Comparison of ENCODE assay signal across 1 cellular context in the genomic region with DNA sequence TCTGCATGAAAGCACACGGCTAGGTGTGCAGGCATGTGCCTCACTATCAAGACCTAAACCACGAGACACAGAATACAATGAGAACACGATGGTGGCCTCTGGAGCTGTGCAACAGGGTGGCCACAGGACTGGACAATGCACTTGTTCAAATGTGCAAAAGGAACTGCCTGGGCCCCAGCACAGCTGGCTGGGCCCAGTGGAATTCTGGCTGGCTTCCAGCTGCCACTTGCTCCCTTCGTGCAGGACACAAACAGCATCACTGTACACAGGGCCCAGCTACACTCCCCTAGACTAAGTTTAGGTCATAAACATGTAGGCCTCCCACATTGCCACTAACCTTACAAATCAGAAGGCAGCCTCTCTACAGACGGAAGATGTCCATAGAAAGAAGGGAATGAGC.
A peak's percentile ranks its signal among the peaks of the same experiment; 100 is the strongest.
TF ChIP-seq lines count a peak whose summit lies in the region.

No MANE protein-coding gene starts in this region.

TF ChIP-seq in HepG2, 621 proteins besides CTCF, POLR2A, EP300 and RAD21 (continues in another document):
- TF ChIP-seq PAF1 (CRISPR knock-in tag; IDR thresholded peaks at IDR 0.05) (no peak), KLF6 (CRISPR knock-in tag; IDR thresholded peaks at IDR 0.05) (no peak), NFIC (IDR thresholded peaks at IDR 0.05; ENCODE audit: low read length) (peak; percentile 53; the same call in 1 of the 2 replicates), CENPX (CRISPR knock-in tag; IDR thresholded peaks at IDR 0.05) (no peak), ZNF777 (CRISPR knock-in tag; IDR thresholded peaks at IDR 0.05) (no peak), HDAC6 (IDR thresholded peaks at IDR 0.05; ENCODE audit: low read depth, low read length) (no peak), CEBPG (CRISPR knock-in tag; IDR thresholded peaks at IDR 0.05) (no peak), NR2F2 (IDR thresholded peaks at IDR 0.05; ENCODE audit: borderline replicate concordance, low read depth) (no peak), CCAR2 (optimal IDR thresholded peaks at IDR 0.05; ENCODE audit: low read depth, low read length) (no peak), SIN3A (IDR thresholded peaks at IDR 0.05; ENCODE audit: borderline replicate concordance, low read depth, low read length) (no peak), SMAD3 (CRISPR knock-in tag; IDR thresholded peaks at IDR 0.05) (no peak), SNAPC2 (CRISPR knock-in tag; IDR thresholded peaks at IDR 0.05) (no peak), XRCC5 (optimal IDR thresholded peaks at IDR 0.05; ENCODE audit: low read length) (no peak), NFRKB (IDR thresholded peaks at IDR 0.05) (no peak), ZNF430 (CRISPR knock-in tag; IDR thresholded peaks at IDR 0.05) (no peak), HHEX (CRISPR knock-in tag; IDR thresholded peaks at IDR 0.05) (no peak), SOX13 (IDR thresholded peaks at IDR 0.05) (no peak), SOX13 (CRISPR knock-in tag; conservative IDR thresholded peaks at IDR 0.05 in 1 of 2, IDR thresholded peaks at IDR 0.05 in 1 of 2) (peak in 1 of 2 experiments; percentile 80; a peak in 2 of 4 replicates), ZNF598 (CRISPR knock-in tag; IDR thresholded peaks at IDR 0.05; ENCODE audit: borderline replicate concordance) (no peak), ZNF335 (CRISPR knock-in tag; IDR thresholded peaks at IDR 0.05) (no peak), FOXO1 (CRISPR knock-in tag; IDR thresholded peaks at IDR 0.05) (no peak), ZNF558 (CRISPR knock-in tag; IDR thresholded peaks at IDR 0.05; ENCODE audit: borderline replicate concordance) (no peak), SCMH1 (CRISPR knock-in tag; IDR thresholded peaks at IDR 0.05; ENCODE audit: borderline replicate concordance) (no peak), ZFX (CRISPR knock-in tag; IDR thresholded peaks at IDR 0.05; ENCODE audit: low read depth) (peak; percentile 31; the same call in 1 of the 2 replicates), ZNF33A (CRISPR knock-in tag; IDR thresholded peaks at IDR 0.05; ENCODE audit: borderline replicate concordance) (no peak), ZNF891 (CRISPR knock-in tag; IDR thresholded peaks at IDR 0.05) (no peak), FOXA3 (CRISPR knock-in tag; IDR thresholded peaks at IDR 0.05) (peak; percentile 6; the same call in 1 of the 2 replicates), SOX6 (IDR thresholded peaks at IDR 0.05) (no peak), SOX6 (CRISPR knock-in tag; IDR thresholded peaks at IDR 0.05) (peak; percentile 65), ZNF549 (CRISPR knock-in tag; IDR thresholded peaks at IDR 0.05) (no peak), ZNF33B (CRISPR knock-in tag; IDR thresholded peaks at IDR 0.05) (no peak)
- TF ChIP-seq, protein P1, sequence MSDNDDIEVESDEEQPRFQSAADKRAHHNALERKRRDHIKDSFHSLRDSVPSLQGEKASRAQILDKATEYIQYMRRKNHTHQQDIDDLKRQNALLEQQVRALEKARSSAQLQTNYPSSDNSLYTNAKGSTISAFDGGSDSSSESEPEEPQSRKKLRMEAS (IDR thresholded peaks at IDR 0.05) = 0 out of 2 replicates have a peak, but pooled peaks have one; percentile 14
- TF ChIP-seq, protein P2, sequence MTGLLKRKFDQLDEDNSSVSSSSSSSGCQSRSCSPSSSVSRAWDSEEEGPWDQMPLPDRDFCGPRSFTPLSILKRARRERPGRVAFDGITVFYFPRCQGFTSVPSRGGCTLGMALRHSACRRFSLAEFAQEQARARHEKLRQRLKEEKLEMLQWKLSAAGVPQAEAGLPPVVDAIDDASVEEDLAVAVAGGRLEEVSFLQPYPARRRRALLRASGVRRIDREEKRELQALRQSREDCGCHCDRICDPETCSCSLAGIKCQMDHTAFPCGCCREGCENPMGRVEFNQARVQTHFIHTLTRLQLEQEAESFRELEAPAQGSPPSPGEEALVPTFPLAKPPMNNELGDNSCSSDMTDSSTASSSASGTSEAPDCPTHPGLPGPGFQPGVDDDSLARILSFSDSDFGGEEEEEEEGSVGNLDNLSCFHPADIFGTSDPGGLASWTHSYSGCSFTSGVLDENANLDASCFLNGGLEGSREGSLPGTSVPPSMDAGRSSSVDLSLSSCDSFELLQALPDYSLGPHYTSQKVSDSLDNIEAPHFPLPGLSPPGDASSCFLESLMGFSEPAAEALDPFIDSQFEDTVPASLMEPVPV (CRISPR knock-in tag; IDR thresholded peaks at IDR 0.05) = no peak
- TF ChIP-seq, protein P3, sequence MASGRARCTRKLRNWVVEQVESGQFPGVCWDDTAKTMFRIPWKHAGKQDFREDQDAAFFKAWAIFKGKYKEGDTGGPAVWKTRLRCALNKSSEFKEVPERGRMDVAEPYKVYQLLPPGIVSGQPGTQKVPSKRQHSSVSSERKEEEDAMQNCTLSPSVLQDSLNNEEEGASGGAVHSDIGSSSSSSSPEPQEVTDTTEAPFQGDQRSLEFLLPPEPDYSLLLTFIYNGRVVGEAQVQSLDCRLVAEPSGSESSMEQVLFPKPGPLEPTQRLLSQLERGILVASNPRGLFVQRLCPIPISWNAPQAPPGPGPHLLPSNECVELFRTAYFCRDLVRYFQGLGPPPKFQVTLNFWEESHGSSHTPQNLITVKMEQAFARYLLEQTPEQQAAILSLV (CRISPR knock-in tag; IDR thresholded peaks at IDR 0.05; ENCODE audit: borderline replicate concordance) = no peak
- TF ChIP-seq, protein P4, sequence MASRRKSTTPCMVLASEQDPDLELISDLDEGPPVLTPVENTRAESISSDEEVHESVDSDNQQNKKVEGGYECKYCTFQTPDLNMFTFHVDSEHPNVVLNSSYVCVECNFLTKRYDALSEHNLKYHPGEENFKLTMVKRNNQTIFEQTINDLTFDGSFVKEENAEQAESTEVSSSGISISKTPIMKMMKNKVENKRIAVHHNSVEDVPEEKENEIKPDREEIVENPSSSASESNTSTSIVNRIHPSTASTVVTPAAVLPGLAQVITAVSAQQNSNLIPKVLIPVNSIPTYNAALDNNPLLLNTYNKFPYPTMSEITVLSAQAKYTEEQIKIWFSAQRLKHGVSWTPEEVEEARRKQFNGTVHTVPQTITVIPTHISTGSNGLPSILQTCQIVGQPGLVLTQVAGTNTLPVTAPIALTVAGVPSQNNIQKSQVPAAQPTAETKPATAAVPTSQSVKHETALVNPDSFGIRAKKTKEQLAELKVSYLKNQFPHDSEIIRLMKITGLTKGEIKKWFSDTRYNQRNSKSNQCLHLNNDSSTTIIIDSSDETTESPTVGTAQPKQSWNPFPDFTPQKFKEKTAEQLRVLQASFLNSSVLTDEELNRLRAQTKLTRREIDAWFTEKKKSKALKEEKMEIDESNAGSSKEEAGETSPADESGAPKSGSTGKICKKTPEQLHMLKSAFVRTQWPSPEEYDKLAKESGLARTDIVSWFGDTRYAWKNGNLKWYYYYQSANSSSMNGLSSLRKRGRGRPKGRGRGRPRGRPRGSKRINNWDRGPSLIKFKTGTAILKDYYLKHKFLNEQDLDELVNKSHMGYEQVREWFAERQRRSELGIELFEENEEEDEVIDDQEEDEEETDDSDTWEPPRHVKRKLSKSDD (CRISPR knock-in tag; IDR thresholded peaks at IDR 0.05; ENCODE audit: low read depth) = no peak
- TF ChIP-seq, protein P5, sequence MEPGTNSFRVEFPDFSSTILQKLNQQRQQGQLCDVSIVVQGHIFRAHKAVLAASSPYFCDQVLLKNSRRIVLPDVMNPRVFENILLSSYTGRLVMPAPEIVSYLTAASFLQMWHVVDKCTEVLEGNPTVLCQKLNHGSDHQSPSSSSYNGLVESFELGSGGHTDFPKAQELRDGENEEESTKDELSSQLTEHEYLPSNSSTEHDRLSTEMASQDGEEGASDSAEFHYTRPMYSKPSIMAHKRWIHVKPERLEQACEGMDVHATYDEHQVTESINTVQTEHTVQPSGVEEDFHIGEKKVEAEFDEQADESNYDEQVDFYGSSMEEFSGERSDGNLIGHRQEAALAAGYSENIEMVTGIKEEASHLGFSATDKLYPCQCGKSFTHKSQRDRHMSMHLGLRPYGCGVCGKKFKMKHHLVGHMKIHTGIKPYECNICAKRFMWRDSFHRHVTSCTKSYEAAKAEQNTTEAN (CRISPR knock-in tag; conservative IDR thresholded peaks at IDR 0.05) = peak; percentile 98
- TF ChIP-seq, protein P6, sequence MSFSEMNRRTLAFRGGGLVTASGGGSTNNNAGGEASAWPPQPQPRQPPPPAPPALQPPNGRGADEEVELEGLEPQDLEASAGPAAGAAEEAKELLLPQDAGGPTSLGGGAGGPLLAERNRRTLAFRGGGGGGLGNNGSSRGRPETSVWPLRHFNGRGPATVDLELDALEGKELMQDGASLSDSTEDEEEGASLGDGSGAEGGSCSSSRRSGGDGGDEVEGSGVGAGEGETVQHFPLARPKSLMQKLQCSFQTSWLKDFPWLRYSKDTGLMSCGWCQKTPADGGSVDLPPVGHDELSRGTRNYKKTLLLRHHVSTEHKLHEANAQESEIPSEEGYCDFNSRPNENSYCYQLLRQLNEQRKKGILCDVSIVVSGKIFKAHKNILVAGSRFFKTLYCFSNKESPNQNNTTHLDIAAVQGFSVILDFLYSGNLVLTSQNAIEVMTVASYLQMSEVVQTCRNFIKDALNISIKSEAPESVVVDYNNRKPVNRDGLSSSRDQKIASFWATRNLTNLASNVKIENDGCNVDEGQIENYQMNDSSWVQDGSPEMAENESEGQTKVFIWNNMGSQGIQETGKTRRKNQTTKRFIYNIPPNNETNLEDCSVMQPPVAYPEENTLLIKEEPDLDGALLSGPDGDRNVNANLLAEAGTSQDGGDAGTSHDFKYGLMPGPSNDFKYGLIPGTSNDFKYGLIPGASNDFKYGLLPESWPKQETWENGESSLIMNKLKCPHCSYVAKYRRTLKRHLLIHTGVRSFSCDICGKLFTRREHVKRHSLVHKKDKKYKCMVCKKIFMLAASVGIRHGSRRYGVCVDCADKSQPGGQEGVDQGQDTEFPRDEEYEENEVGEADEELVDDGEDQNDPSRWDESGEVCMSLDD (CRISPR knock-in tag; IDR thresholded peaks at IDR 0.05; ENCODE audit: borderline replicate concordance) = no peak
- TF ChIP-seq, protein P7, sequence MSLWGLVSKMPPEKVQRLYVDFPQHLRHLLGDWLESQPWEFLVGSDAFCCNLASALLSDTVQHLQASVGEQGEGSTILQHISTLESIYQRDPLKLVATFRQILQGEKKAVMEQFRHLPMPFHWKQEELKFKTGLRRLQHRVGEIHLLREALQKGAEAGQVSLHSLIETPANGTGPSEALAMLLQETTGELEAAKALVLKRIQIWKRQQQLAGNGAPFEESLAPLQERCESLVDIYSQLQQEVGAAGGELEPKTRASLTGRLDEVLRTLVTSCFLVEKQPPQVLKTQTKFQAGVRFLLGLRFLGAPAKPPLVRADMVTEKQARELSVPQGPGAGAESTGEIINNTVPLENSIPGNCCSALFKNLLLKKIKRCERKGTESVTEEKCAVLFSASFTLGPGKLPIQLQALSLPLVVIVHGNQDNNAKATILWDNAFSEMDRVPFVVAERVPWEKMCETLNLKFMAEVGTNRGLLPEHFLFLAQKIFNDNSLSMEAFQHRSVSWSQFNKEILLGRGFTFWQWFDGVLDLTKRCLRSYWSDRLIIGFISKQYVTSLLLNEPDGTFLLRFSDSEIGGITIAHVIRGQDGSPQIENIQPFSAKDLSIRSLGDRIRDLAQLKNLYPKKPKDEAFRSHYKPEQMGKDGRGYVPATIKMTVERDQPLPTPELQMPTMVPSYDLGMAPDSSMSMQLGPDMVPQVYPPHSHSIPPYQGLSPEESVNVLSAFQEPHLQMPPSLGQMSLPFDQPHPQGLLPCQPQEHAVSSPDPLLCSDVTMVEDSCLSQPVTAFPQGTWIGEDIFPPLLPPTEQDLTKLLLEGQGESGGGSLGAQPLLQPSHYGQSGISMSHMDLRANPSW (CRISPR knock-in tag; IDR thresholded peaks at IDR 0.05; ENCODE audit: borderline replicate concordance) = no peak
- TF ChIP-seq, protein P8, sequence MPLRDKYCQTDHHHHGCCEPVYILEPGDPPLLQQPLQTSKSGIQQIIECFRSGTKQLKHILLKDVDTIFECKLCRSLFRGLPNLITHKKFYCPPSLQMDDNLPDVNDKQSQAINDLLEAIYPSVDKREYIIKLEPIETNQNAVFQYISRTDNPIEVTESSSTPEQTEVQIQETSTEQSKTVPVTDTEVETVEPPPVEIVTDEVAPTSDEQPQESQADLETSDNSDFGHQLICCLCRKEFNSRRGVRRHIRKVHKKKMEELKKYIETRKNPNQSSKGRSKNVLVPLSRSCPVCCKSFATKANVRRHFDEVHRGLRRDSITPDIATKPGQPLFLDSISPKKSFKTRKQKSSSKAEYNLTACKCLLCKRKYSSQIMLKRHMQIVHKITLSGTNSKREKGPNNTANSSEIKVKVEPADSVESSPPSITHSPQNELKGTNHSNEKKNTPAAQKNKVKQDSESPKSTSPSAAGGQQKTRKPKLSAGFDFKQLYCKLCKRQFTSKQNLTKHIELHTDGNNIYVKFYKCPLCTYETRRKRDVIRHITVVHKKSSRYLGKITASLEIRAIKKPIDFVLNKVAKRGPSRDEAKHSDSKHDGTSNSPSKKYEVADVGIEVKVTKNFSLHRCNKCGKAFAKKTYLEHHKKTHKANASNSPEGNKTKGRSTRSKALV (CRISPR knock-in tag; IDR thresholded peaks at IDR 0.05) = no peak
- TF ChIP-seq, protein P9, sequence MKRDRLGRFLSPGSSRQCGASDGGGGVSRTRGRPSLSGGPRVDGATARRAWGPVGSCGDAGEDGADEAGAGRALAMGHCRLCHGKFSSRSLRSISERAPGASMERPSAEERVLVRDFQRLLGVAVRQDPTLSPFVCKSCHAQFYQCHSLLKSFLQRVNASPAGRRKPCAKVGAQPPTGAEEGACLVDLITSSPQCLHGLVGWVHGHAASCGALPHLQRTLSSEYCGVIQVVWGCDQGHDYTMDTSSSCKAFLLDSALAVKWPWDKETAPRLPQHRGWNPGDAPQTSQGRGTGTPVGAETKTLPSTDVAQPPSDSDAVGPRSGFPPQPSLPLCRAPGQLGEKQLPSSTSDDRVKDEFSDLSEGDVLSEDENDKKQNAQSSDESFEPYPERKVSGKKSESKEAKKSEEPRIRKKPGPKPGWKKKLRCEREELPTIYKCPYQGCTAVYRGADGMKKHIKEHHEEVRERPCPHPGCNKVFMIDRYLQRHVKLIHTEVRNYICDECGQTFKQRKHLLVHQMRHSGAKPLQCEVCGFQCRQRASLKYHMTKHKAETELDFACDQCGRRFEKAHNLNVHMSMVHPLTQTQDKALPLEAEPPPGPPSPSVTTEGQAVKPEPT (CRISPR knock-in tag; IDR thresholded peaks at IDR 0.05; ENCODE audit: low read depth) = no peak
- TF ChIP-seq, protein P10, sequence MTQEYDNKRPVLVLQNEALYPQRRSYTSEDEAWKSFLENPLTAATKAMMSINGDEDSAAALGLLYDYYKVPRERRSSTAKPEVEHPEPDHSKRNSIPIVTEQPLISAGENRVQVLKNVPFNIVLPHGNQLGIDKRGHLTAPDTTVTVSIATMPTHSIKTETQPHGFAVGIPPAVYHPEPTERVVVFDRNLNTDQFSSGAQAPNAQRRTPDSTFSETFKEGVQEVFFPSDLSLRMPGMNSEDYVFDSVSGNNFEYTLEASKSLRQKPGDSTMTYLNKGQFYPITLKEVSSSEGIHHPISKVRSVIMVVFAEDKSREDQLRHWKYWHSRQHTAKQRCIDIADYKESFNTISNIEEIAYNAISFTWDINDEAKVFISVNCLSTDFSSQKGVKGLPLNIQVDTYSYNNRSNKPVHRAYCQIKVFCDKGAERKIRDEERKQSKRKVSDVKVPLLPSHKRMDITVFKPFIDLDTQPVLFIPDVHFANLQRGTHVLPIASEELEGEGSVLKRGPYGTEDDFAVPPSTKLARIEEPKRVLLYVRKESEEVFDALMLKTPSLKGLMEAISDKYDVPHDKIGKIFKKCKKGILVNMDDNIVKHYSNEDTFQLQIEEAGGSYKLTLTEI (CRISPR knock-in tag; conservative IDR thresholded peaks at IDR 0.05) = no peak
- TF ChIP-seq, protein P11, sequence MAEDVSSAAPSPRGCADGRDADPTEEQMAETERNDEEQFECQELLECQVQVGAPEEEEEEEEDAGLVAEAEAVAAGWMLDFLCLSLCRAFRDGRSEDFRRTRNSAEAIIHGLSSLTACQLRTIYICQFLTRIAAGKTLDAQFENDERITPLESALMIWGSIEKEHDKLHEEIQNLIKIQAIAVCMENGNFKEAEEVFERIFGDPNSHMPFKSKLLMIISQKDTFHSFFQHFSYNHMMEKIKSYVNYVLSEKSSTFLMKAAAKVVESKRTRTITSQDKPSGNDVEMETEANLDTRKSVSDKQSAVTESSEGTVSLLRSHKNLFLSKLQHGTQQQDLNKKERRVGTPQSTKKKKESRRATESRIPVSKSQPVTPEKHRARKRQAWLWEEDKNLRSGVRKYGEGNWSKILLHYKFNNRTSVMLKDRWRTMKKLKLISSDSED (CRISPR knock-in tag; IDR thresholded peaks at IDR 0.05) = no peak
